18 cellular contexts compared by ENCODE assay signal in genomic region chr14:88535813-88536212, GRCh38. TPM values are rescaled to one million over a fixed set of nuclear protein-coding genes. Genes with fewer than 3 reads are reported as not detected.
DNase-seq lines count a peak whose midpoint lies in the region; ATAC-seq, FAIRE-seq and TF ChIP-seq lines count a peak whose summit lies in the region.
"Had no signal": no experiment of that assay in that cellular context is flagged by ENCODE, and none has a peak within 500 bp of the region (broad histone marks: within the 10 kb centered on the region; RNA-seq: fewer than 3 reads in every experiment).

No MANE protein-coding gene starts in this region.

- H3K36me3 Mint-ChIP-seq in Caco-2 (ENCODE audit: insufficient read depth, unreplicated experiment), result peaks cover 1% of the 10 kb centered on the region

- ATAC-seq in body of pancreas, result peak; percentile 74
- ATAC-seq in left colon, result peak; percentile 18
- ATAC-seq in pancreas, result peak; percentile 72 to 89 (median 81)
- ATAC-seq in GM18498 (IDR thresholded peaks at IDR 0.05; ENCODE audit: unreplicated experiment), result no peak
- ATAC-seq: Panc1 had no signal

- POLR2A ChIA-PET in Caco-2 (lab: Charles Lee), result no interaction called here

- DNase-seq in Caco-2 (no peak), body of pancreas (peak; percentile 33 to 63 (median 44)), left colon (no peak), pancreas (peak in 2 of 6 donors; percentile 51 to 68), retina (no peak), tibial nerve (ENCODE audit: low spot score in 2 of 2) (no peak), SHP77 (lab: John Stamatoyannopoulos, UW) (no peak)
- DNase-seq: EL, KG1, NCI-H1436, NCI-H2029 treated with DMSO at 0.1 percent for 48 hours, NCI-H510A treated with DMSO at 0.1 percent for 48 hours, SHP77 treated with DMSO at 0.1 percent for 48 hours had no signal

- peaks cover 11% of the 10 kb centered on the region for H3K4me1 Mint-ChIP-seq in Caco-2 (ENCODE audit: low read depth, unreplicated experiment)

- CTCF ChIA-PET in Caco-2 (lab: Charles Lee), result interaction anchor here (0.9 to 1.0 kb wide), 2 partner anchors 19 to 24 kb away, joined by 4 read pairs; no protein-coding TSS in a partner anchor

- no peaks in the 10 kb centered on the region for H3K27me3 Mint-ChIP-seq in Caco-2 (ENCODE audit: insufficient read depth, unreplicated experiment)

- H3K27me3 ChIP-seq in Caco-2 (replicated peaks; ENCODE audit: control insufficient read depth, insufficient read depth, low read length) (no peaks in the 10 kb centered on the region), body of pancreas (no peaks in the 10 kb centered on the region), pancreas (no peaks in the 10 kb centered on the region), tibial nerve (no peaks in the 10 kb centered on the region)
- H3K27me3 ChIP-seq: BLaER1 treated with 17β-estradiol and CSF1 and Interleukin-3, amounts not matched to agents 10 nM and 100 nM had no signal

- H3K4me1 ChIP-seq in Caco-2, result peaks cover 34% of the 10 kb centered on the region
- H3K4me1 ChIP-seq in body of pancreas, result peaks cover 24% of the 10 kb centered on the region
- peaks cover 11 to 21% (median 13%) of the 10 kb centered on the region in 3 donors for H3K4me1 ChIP-seq in pancreas
- H3K4me1 ChIP-seq in tibial nerve, result peaks cover 0 to 24% (median 0%) of the 10 kb centered on the region in 4 donors
- H3K4me1 ChIP-seq: A549 had no signal

- no peaks in the 10 kb centered on the region for H3K9me3 ChIP-seq in Caco-2
- H3K9me3 ChIP-seq in body of pancreas, result no peaks in the 10 kb centered on the region
- no peaks in the 10 kb centered on the region for H3K9me3 ChIP-seq in pancreas
- H3K9me3 ChIP-seq in tibial nerve, result no peaks in the 10 kb centered on the region
- H3K9me3 ChIP-seq: A549; BLaER1 treated with 17β-estradiol and CSF1 and Interleukin-3, amounts not matched to agents 10 nM and 100 nM had no signal

- H3K4me3 ChIP-seq in Caco-2 (ENCODE audit: low read depth, low read length) (no peak overlapping the region), body of pancreas (no peak overlapping the region), pancreas (no peak overlapping the region), tibial nerve (no peak overlapping the region)
- H3K4me3 ChIP-seq: A549; BLaER1 treated with 17β-estradiol and CSF1 and Interleukin-3, amounts not matched to agents 10 nM and 100 nM had no signal

- H3K27ac ChIP-seq in body of pancreas (peak overlapping the region; percentile 28 to 72 (median 49)), pancreas (peak overlapping the region; percentile 41 to 75 (median 56)), tibial nerve (no peak overlapping the region)
- H3K27ac ChIP-seq: A549; BLaER1 treated with 17β-estradiol and CSF1 and Interleukin-3, amounts not matched to agents 10 nM and 100 nM had no signal

- no peak for FAIRE-seq in pancreas (lab: Jason Lieb, UNC)
- FAIRE-seq: A549, H1 had no signal

- H3K27ac Mint-ChIP-seq in Caco-2 (ENCODE audit: unreplicated experiment), result peak overlapping the region; percentile 13

- H3K36me3 ChIP-seq in Caco-2 (ENCODE audit: control insufficient read depth, insufficient read depth, low read length) (no peaks in the 10 kb centered on the region), body of pancreas (replicated peaks in 1 of 2; ENCODE audit: insufficient read depth in 1 of 2, low read depth in 2 of 2) (no peaks in the 10 kb centered on the region), pancreas (no peaks in the 10 kb centered on the region), tibial nerve (peaks cover 0 to 23% (median 0%) of the 10 kb centered on the region in 3 donors)
- H3K36me3 ChIP-seq: BLaER1 treated with 17β-estradiol and CSF1 and Interleukin-3, amounts not matched to agents 10 nM and 100 nM had no signal

- TF ChIP-seq POLR2A in body of pancreas (IDR thresholded peaks at IDR 0.05) (no peak), tibial nerve (IDR thresholded peaks at IDR 0.05) (no peak)

- no peak for TF ChIP-seq CTCF in Caco-2 (IDR thresholded peaks at IDR 0.05; ENCODE audit: insufficient read depth in 1 of 2, low read depth in 1 of 2, low read length in 1 of 2, severe bottlenecking in 1 of 2, unreplicated experiment in 1 of 2)
- TF ChIP-seq CTCF in body of pancreas (IDR thresholded peaks at IDR 0.05), result no peak
- no peak for TF ChIP-seq CTCF in pancreas (IDR thresholded peaks at IDR 0.05)
- no peak for TF ChIP-seq CTCF in tibial nerve (IDR thresholded peaks at IDR 0.05)

- 11 to 15% methylated on average over 4 of the region's 4 CpGs for WGBS in body of pancreas, 2 donors
- 14 to 15% methylated on average over 4 of the region's 4 CpGs for whole genome bisulfite sequencing in pancreas, 2 donors
- WGBS in tibial nerve, 2 donors, result 54 to 69% methylated on average over 4 of the region's 4 CpGs

- TF ChIP-seq EP300 in tibial nerve (IDR thresholded peaks at IDR 0.05), result no peak

- BruUV-seq in Caco-2 (replicated peaks; lab: Mats Ljungman, UMichigan), result no TSS peak

- intact Hi-C loops in Caco-2 (cut with micrococcal nuclease; ENCODE audit: unreplicated experiment) (loop anchor here (1.0 to 2.0 kb wide), 2 partner anchors 17 to 20 kb away; no protein-coding TSS in a partner anchor), body of pancreas (cut with DNase I) (no loop called here), left colon (cut with DNase I, micrococcal nuclease) (no loop called here), pancreas (cut with DNase I) (no loop called here)

- H3K9me3 Mint-ChIP-seq in Caco-2 (ENCODE audit: unreplicated experiment), result no peaks in the 10 kb centered on the region

- H3K4me3 Mint-ChIP-seq in Caco-2 (ENCODE audit: unreplicated experiment), result no peak overlapping the region

RNA-seq across cellular contexts. Expression of gene PTPN21, which starts 19.0 kb away (rescaled TPM):
- 25.2 and 27.7 TPM in 2 replicates for total RNA-seq in Caco-2 (2022)
- total RNA-seq in body of pancreas, result 10 to 100 TPM; 10.5 to 10.9 TPM
- 10 to 100 TPM; 31.8 to 36.8 TPM for total RNA-seq in left colon
- total RNA-seq in pancreas, result 10 to 100 TPM; 10.1 to 13.6 (median 11.0) TPM
- polyA plus RNA-seq in pancreas, result 1 to 10 TPM; 5.0 to 7.2 TPM
- 10 to 100 TPM; 25.6 to 35.5 (median 32.2) TPM for total RNA-seq in tibial nerve

RNA-seq across cellular contexts. Expression of gene ZC3H14, which starts 27.0 kb away (rescaled TPM):
- 77.1 and 77.6 TPM in 2 replicates for total RNA-seq in Caco-2 (2022)
- total RNA-seq in body of pancreas, result 10 to 100 TPM; 38.6 to 48.5 TPM
- total RNA-seq in left colon, result 10 to 100 TPM; 59.2 to 59.8 TPM
- total RNA-seq in pancreas, result 10 to 100 TPM; 25.5 to 37.1 (median 29.8) TPM
- polyA plus RNA-seq in pancreas, result 10 to 100 TPM; 16.2 to 27.6 TPM
- total RNA-seq in tibial nerve, result 10 to 100 TPM; 52.8 to 71.4 (median 59.3) TPM

Comparison
In these comparisons a context has a peak if more than half of its experiments do, and no peak if none do; other contexts are left out.
1. DNase-seq: peak in body of pancreas (4 of 4); none in Caco-2 (0 of 2), left colon (0 of 2), retina (single experiment), tibial nerve (0 of 2) and SHP77 (0 of 2).
2. H3K27ac ChIP-seq: peak in body of pancreas (4 of 4) and pancreas (4 of 4); none in tibial nerve (0 of 4).